ENCODE assay signal across 8 cellular contexts in genomic region chr11:88103337-88104206, GRCh38.
DNase-seq lines count a peak whose midpoint lies in the region; ATAC-seq and TF ChIP-seq lines count a peak whose summit lies in the region.

No MANE protein-coding gene starts in this region.

- H3K36me3 ChIP-seq in colonic mucosa (no peaks in the 10 kb centered on the region), neural progenitor cell (no peaks in the 10 kb centered on the region)

- H3K36me3 Mint-ChIP-seq in neural progenitor cell = peaks cover 8% of the 10 kb centered on the region

- H3K79me2 ChIP-seq in neural progenitor cell (ENCODE audit: low read depth) = no peaks in the 10 kb centered on the region

- H3K27me3 ChIP-seq in colonic mucosa (no peaks in the 10 kb centered on the region), neural progenitor cell (no peaks in the 10 kb centered on the region)

- H3K4me1 Mint-ChIP-seq in neural progenitor cell = peaks cover 18% of the 10 kb centered on the region

- H3K9me3 ChIP-seq in colonic mucosa (no peaks in the 10 kb centered on the region), neural progenitor cell (ENCODE audit: low read depth) (no peaks in the 10 kb centered on the region)

- intact Hi-C loops in colonic mucosa (cut with DNase I) = no loop called here

- H3F3A ChIP-seq in neural progenitor cell (ENCODE audit: low read depth) = no peaks in the 10 kb centered on the region

- H3K27ac ChIP-seq in colonic mucosa = no peak overlapping the region
- H3K27ac ChIP-seq in neural progenitor cell = no peak overlapping the region

- peak; percentile 96 for ATAC-seq in GM21529 (IDR thresholded peaks at IDR 0.05; ENCODE audit: unreplicated experiment)

- H3K4me2 ChIP-seq in neural progenitor cell = no peak overlapping the region

- H3K4me3 ChIP-seq in colonic mucosa (no peak overlapping the region), neural progenitor cell (no peak overlapping the region)

- peaks cover 11% of the 10 kb centered on the region for H3K9me3 Mint-ChIP-seq in neural progenitor cell

- no peak overlapping the region for H3K27ac Mint-ChIP-seq in neural progenitor cell

- no peaks in the 10 kb centered on the region for H3K27me3 Mint-ChIP-seq in neural progenitor cell (ENCODE audit: insufficient read depth, low read depth)

- H4K20me1 ChIP-seq in neural progenitor cell (ENCODE audit: low read depth) = no peaks in the 10 kb centered on the region

- TF ChIP-seq CTCF in colonic mucosa (IDR thresholded peaks at IDR 0.05) (peak; percentile 44), neural progenitor cell (IDR thresholded peaks at IDR 0.05) (peak; percentile 92)

- H3K4me1 ChIP-seq in colonic mucosa (no peaks in the 10 kb centered on the region), neural progenitor cell (no peaks in the 10 kb centered on the region)

- H3K9ac ChIP-seq in colonic mucosa (ENCODE audit: low read depth in 2 of 2, low read length in 2 of 2) = no peak overlapping the region
- no peak overlapping the region for H3K9ac ChIP-seq in neural progenitor cell

- peak; percentile 0 for DNase-seq in stimulated activated CD4-positive, alpha-beta T cell treated with anti-CD3 and anti-CD28 coated beads, Interleukin-12 subunit alpha, Interleukin-12 subunit beta, amount 100 ng/mL, for 4 hours
- no peak for DNase-seq in stimulated activated CD4-positive, alpha-beta T cell treated with anti-CD3 and anti-CD28 coated beads, Interleukin-4, amount 100 ng/mL, for 1 hour
- DNase-seq in HT-29 (ENCODE audit: low spot score) (peak; percentile 87), SK-N-DZ (ENCODE audit: low spot score) (peak; percentile 41), colonic mucosa (peak; percentile 42), neural progenitor cell (ENCODE audit: low spot score) (peak; percentile 90), T-helper 9 cell (no peak)

- H3K4me3 Mint-ChIP-seq in neural progenitor cell = no peak overlapping the region

- H2AFZ ChIP-seq in neural progenitor cell (replicated peaks) = peak overlapping the region; percentile 54

Comparison
In these comparisons a context has a peak if more than half of its experiments do, and no peak if none do; other contexts are left out.
1. DNase-seq: peak in stimulated activated CD4-positive, alpha-beta T cell treated with anti-CD3 and anti-CD28 coated beads, Interleukin-12 subunit alpha, Interleukin-12 subunit beta, amount 100 ng/mL, for 4 hours (single experiment), HT-29 (single experiment), SK-N-DZ (single experiment), colonic mucosa (single experiment) and neural progenitor cell (single experiment); none in stimulated activated CD4-positive, alpha-beta T cell treated with anti-CD3 and anti-CD28 coated beads, Interleukin-4, amount 100 ng/mL, for 1 hour (single experiment) and T-helper 9 cell (single experiment).